ENCODE assay signal across 8 cellular contexts in genomic region chr6:12011276-12012112, GRCh38. TPM values are rescaled to one million over a fixed set of nuclear protein-coding genes. Genes with fewer than 3 reads are reported as not detected.
DNase-seq lines count a peak whose midpoint lies in the region; ATAC-seq and TF ChIP-seq lines count a peak whose summit lies in the region.

No MANE protein-coding gene starts in this region.

- peaks cover 0 to 5% (median 4%) of the 10 kb centered on the region in 3 donors for H3K36me3 Mint-ChIP-seq in immature natural killer cell

- H3K36me3 ChIP-seq in WERI-Rb-1, result no peaks in the 10 kb centered on the region; the same call in 1 of the 2 replicates

- peaks cover 28 to 53% of the 10 kb centered on the region in 2 donors for H3K4me1 Mint-ChIP-seq in immature natural killer cell

- H3K27me3 ChIP-seq in WERI-Rb-1 (ENCODE audit: insufficient read depth, low read depth, severe bottlenecking), result no peaks in the 10 kb centered on the region

- peak; percentile 96 for DNase-seq in AG08396 (ENCODE audit: low spot score)
- DNase-seq in NCI-H2227 (lab: John Stamatoyannopoulos, UW; ENCODE audit: unreplicated experiment), result peak; percentile 95
- peak; percentile 99 for DNase-seq in WERI-Rb-1
- peak; percentile 97 to 98 for DNase-seq in T47D (ENCODE audit: low read depth in 1 of 2, low spot score in 1 of 2)
- peak; percentile 94 to 96 (median 95) for DNase-seq in immature natural killer cell
- DNase-seq in stimulated activated CD4-positive, alpha-beta T cell treated with anti-CD3 and anti-CD28 coated beads, Interleukin-12 subunit alpha, Interleukin-12 subunit beta, amount 100 ng/mL, for 4 hours, result peak; percentile 94

- peak overlapping the region; percentile 69 for H3K4me3 ChIP-seq in WERI-Rb-1 (ENCODE audit: low read depth, low read length)

- H3K27ac ChIP-seq in WERI-Rb-1, result peak overlapping the region; percentile 70

- peak overlapping the region; percentile 89 to 97 (median 92) for H3K4me3 Mint-ChIP-seq in immature natural killer cell

- peak overlapping the region; percentile 93 to 99 (median 95) for H3K27ac Mint-ChIP-seq in immature natural killer cell

- in situ Hi-C loops in T47D (cut with HindIII; ENCODE audit: low pct_unique_long_range_greater_than_20kb, low sequenced_read_pairs), result no loop called here

- peaks cover 2% of the 10 kb centered on the region for H3K9me3 ChIP-seq in WERI-Rb-1 (ENCODE audit: severe bottlenecking)

- peak; percentile 63 for ATAC-seq in GM18907 (IDR thresholded peaks at IDR 0.05; ENCODE audit: unreplicated experiment)
- peak; percentile 53 for ATAC-seq in HG03135 (IDR thresholded peaks at IDR 0.05; ENCODE audit: unreplicated experiment)

- TF ChIP-seq CTCF in WERI-Rb-1 (IDR thresholded peaks at IDR 0.05; ENCODE audit: low read depth, low read length), result no peak

- H3K9me3 Mint-ChIP-seq in immature natural killer cell, result peaks cover 0 to 2% (median 0%) of the 10 kb centered on the region in 6 donors

- peaks cover 26 to 38% (median 33%) of the 10 kb centered on the region in 3 donors for H3K27me3 Mint-ChIP-seq in immature natural killer cell (ENCODE audit: low read depth in 3 of 3)

RNA-seq across cellular contexts. Expression of gene HIVEP1, which starts 0.6 kb away (rescaled TPM):
- polyA plus RNA-seq in immature natural killer cell, result 1 to 10 TPM in 2 of 3 donors, not detected in 1; 1.9 to 5.5 TPM

Comparison
In these comparisons a context has a peak if more than half of its experiments do, and no peak if none do; other contexts are left out.
1. Peak in every context shown above with its lines: DNase-seq, ATAC-seq, H3K4me3 ChIP-seq and H3K27ac ChIP-seq.